Comparison of ENCODE assay signal across 9 cellular contexts in genomic region chr11:67698247-67698646, GRCh38. TPM values are rescaled to one million over a fixed set of nuclear protein-coding genes. Genes with fewer than 3 reads are reported as not detected.
DNase-seq lines count a peak whose midpoint lies in the region; ATAC-seq, FAIRE-seq and TF ChIP-seq lines count a peak whose summit lies in the region.
"Had no signal": no experiment of that assay in that cellular context is flagged by ENCODE, and none has a peak within 500 bp of the region (broad histone marks: within the 10 kb centered on the region; RNA-seq: fewer than 3 reads in every experiment).

No MANE protein-coding gene starts in this region.

- H3K4me3 ChIP-seq in coronary artery: no peak overlapping the region
- H3K4me3 ChIP-seq: SK-N-MC had no signal

- no peak overlapping the region for H3K27ac ChIP-seq in coronary artery
- H3K27ac ChIP-seq: SK-N-MC had no signal

- no peak for TF ChIP-seq CTCF in coronary artery (IDR thresholded peaks at IDR 0.05)

- ATAC-seq in HG02588 (IDR thresholded peaks at IDR 0.05; ENCODE audit: unreplicated experiment): no peak

- DNase-seq in EH (ENCODE audit: low read depth) (peak; percentile 25), GM19239 (ENCODE audit: insufficient read length, low spot score) (peak; percentile 17), RPMI7951 (ENCODE audit: low read depth) (peak; percentile 44), germinal center (ENCODE audit: low spot score) (peak; percentile 16), coronary artery (ENCODE audit: low spot score) (no peak), mucosa of gallbladder (ENCODE audit: low spot score) (no peak)
- DNase-seq: Kasumi-1 had no signal

- no peak for FAIRE-seq in GM19239 (lab: Jason Lieb, UNC)

RNA-seq across cellular contexts. Expression of gene ALDH3B2, which starts 23.8 kb away (rescaled TPM):
- total RNA-seq in RPMI7951 (2014; rRNA removed; shearing (Covaris generic)): not detected in 2 replicates
- total RNA-seq in mucosa of gallbladder: 0.63 TPM

RNA-seq across cellular contexts. Expression of gene ACY3, which starts 47.7 kb away (rescaled TPM):
- total RNA-seq in RPMI7951 (2014; rRNA removed; shearing (Covaris generic)): 0.96 TPM in 1 of 2 replicates, not detected in the other
- 16.0 TPM for total RNA-seq in mucosa of gallbladder

RNA-seq across cellular contexts. Expression of gene TBX10, which starts 58.7 kb away (rescaled TPM):
- not detected in 2 replicates for total RNA-seq in RPMI7951 (2014; rRNA removed; shearing (Covaris generic))
- total RNA-seq in mucosa of gallbladder: 0.14 TPM

Comparison
In these comparisons a context has a peak if more than half of its experiments do, and no peak if none do; other contexts are left out.
1. DNase-seq: peak in EH (single experiment), GM19239 (single experiment), RPMI7951 (single experiment) and germinal center (single experiment); none in coronary artery (single experiment) and mucosa of gallbladder (single experiment).